31 cellular contexts compared by ENCODE assay signal in genomic region chr12:15800278-15800677, GRCh38. TPM values are rescaled to one million over a fixed set of nuclear protein-coding genes. Genes with fewer than 3 reads are reported as not detected.
A peak's percentile ranks its signal among the peaks of the same experiment; 100 is the strongest.
DNase-seq lines count a peak whose midpoint lies in the region; ATAC-seq and TF ChIP-seq lines count a peak whose summit lies in the region.
"Had no signal": no experiment of that assay in that cellular context is flagged by ENCODE, and none has a peak within 500 bp of the region (broad histone marks: within the 10 kb centered on the region; RNA-seq: fewer than 3 reads in every experiment).

No MANE protein-coding gene starts in this region.

- peaks cover 1 to 15% (median 8%) of the 10 kb centered on the region in 5 donors for H3K27me3 Mint-ChIP-seq in naive thymus-derived CD8-positive, alpha-beta T cell

- H3K27ac Mint-ChIP-seq in activated naive CD4-positive, alpha-beta T cell treated with anti-CD3 and anti-CD28 coated beads, Interleukin-2, amount 50 U/mL, for 72 hours = no peak overlapping the region
- no peak overlapping the region for H3K27ac Mint-ChIP-seq in naive thymus-derived CD8-positive, alpha-beta T cell
- H3K27ac Mint-ChIP-seq: CD8-positive, alpha-beta memory T cell; IgD-negative memory B cell had no signal

- H3K9me2 ChIP-seq in SK-N-SH = no peaks in the 10 kb centered on the region

- H3K79me2 ChIP-seq in osteoblast (ENCODE audit: insufficient read depth, low read length) = no peaks in the 10 kb centered on the region
- no peaks in the 10 kb centered on the region for H3K79me2 ChIP-seq in SK-N-SH (ENCODE audit: insufficient read depth)

- intact Hi-C loops in lower leg skin (cut with DNase I; ENCODE audit: low total_unique reads) = no loop called here

- no peaks in the 10 kb centered on the region for H4K20me1 ChIP-seq in osteoblast (ENCODE audit: insufficient read depth, low read length)
- H4K20me1 ChIP-seq in SK-N-SH (ENCODE audit: insufficient read depth) = no peaks in the 10 kb centered on the region

- 47 to 65% methylated on average over 3 of the region's 3 CpGs for WGBS in lower leg skin, 2 donors
- 78% methylated on average over 3 of the region's 3 CpGs for WGBS in SK-N-SH (ENCODE audit: low lambda C conversion rate)

- H3K4me1 ChIP-seq in osteoblast (ENCODE audit: insufficient read depth, low read length) (peaks cover 34% of the 10 kb centered on the region), SK-N-SH (ENCODE audit: control insufficient read depth in 1 of 2, insufficient read depth in 2 of 2, low read depth in 1 of 2, low read length in 1 of 2) (peaks cover 0 to 17% of the 10 kb centered on the region in 2 experiments; a peak in 2 of 4 replicates)
- H3K4me1 ChIP-seq: BE2C had no signal

- no peaks in the 10 kb centered on the region for H3K36me3 Mint-ChIP-seq in activated naive CD4-positive, alpha-beta T cell treated with anti-CD3 and anti-CD28 coated beads, Interleukin-2, amount 50 U/mL, for 72 hours
- no peaks in the 10 kb centered on the region for H3K36me3 Mint-ChIP-seq in naive thymus-derived CD8-positive, alpha-beta T cell
- H3K36me3 Mint-ChIP-seq: CD14-positive monocyte; CD8-positive, alpha-beta memory T cell; IgD-negative memory B cell had no signal

- H3K27me3 ChIP-seq in osteoblast (ENCODE audit: insufficient read depth, low read length) (no peaks in the 10 kb centered on the region), SK-N-SH (ENCODE audit: insufficient read depth) (no peaks in the 10 kb centered on the region)

- H3K36me3 ChIP-seq in osteoblast (ENCODE audit: insufficient read depth, low read length) (no peaks in the 10 kb centered on the region), SK-N-SH (replicated peaks in 1 of 2; ENCODE audit: control insufficient read depth in 1 of 2, insufficient read depth in 2 of 2, low read length in 1 of 2) (no peaks in the 10 kb centered on the region)
- H3K36me3 ChIP-seq: BE2C had no signal

- H3K4me3 Mint-ChIP-seq in naive thymus-derived CD8-positive, alpha-beta T cell = no peak overlapping the region
- H3K4me3 Mint-ChIP-seq: CD14-positive monocyte; CD8-positive, alpha-beta memory T cell; IgD-negative memory B cell had no signal

- no peak overlapping the region for H3K9ac ChIP-seq in SK-N-SH
- H3K9ac ChIP-seq: KMS-11 had no signal

- H3K9me3 Mint-ChIP-seq in activated naive CD4-positive, alpha-beta T cell treated with anti-CD3 and anti-CD28 coated beads, Interleukin-2, amount 50 U/mL, for 72 hours = no peaks in the 10 kb centered on the region
- no peaks in the 10 kb centered on the region for H3K9me3 Mint-ChIP-seq in naive thymus-derived CD8-positive, alpha-beta T cell
- H3K9me3 Mint-ChIP-seq: CD8-positive, alpha-beta memory T cell; IgD-negative memory B cell had no signal

- H3K27ac ChIP-seq in VCaP = peak overlapping the region; percentile 48
- H3K27ac ChIP-seq in osteoblast (ENCODE audit: low read depth, low read length) = no peak overlapping the region
- H3K27ac ChIP-seq in SK-N-SH (ENCODE audit: low read depth in 2 of 2, low read length in 1 of 2) = no peak overlapping the region
- H3K27ac ChIP-seq: KMS-11 had no signal

- no peak for TF ChIP-seq EP300 in SK-N-SH (IDR thresholded peaks at IDR 0.05; ENCODE audit: borderline replicate concordance in 1 of 2, low read depth in 1 of 2, low read length in 1 of 2)

- H3F3A ChIP-seq in SK-N-SH (replicated peaks; ENCODE audit: insufficient read depth) = no peaks in the 10 kb centered on the region

- TF ChIP-seq POLR2A in lower leg skin (IDR thresholded peaks at IDR 0.05) = no peak

- H3K4me3 ChIP-seq in epithelial cell of esophagus (ENCODE audit: low read length) (no peak overlapping the region), osteoblast (ENCODE audit: insufficient read depth, low read length) (no peak overlapping the region), lower leg skin (ENCODE audit: low read depth, poor library complexity, severe bottlenecking) (no peak overlapping the region), SK-N-SH (ENCODE audit: low read depth in 2 of 2, low read length in 1 of 2) (no peak overlapping the region)
- H3K4me3 ChIP-seq: GM12878 had no signal

- CTCF ChIA-PET in SK-N-SH (lab: Yijun Ruan, JAX) = no interaction called here

- H3K4me2 ChIP-seq in osteoblast (ENCODE audit: insufficient read depth, low read length) = no peak overlapping the region
- H3K4me2 ChIP-seq in SK-N-SH = no peak overlapping the region
- H3K4me2 ChIP-seq: KMS-11 had no signal

- TF ChIP-seq CTCF in VCaP (conservative IDR thresholded peaks at IDR 0.05) (no peak), epithelial cell of esophagus (IDR thresholded peaks at IDR 0.05; ENCODE audit: insufficient read depth, low read depth, low read length, missing control alignments) (no peak), osteoblast (IDR thresholded peaks at IDR 0.05; ENCODE audit: extremely low read depth, low read depth, low read length) (no peak), lower leg skin (IDR thresholded peaks at IDR 0.05) (no peak), SK-N-SH (IDR thresholded peaks at IDR 0.05) (no peak)

- no peaks in the 10 kb centered on the region for H3K4me1 Mint-ChIP-seq in naive thymus-derived CD8-positive, alpha-beta T cell
- H3K4me1 Mint-ChIP-seq: CD14-positive monocyte; CD8-positive, alpha-beta memory T cell; IgD-negative memory B cell had no signal

- no peak for ATAC-seq in activated naive CD4-positive, alpha-beta T cell treated with anti-CD3 and anti-CD28 coated beads, Interleukin-2, amount 50 U/mL, for 72 hours
- no peak for ATAC-seq in naive thymus-derived CD8-positive, alpha-beta T cell
- ATAC-seq: GM12878, HCT116, PC-3 had no signal

- DNase-seq in LHCN-M2 (ENCODE audit: low read depth) (peak; percentile 60), epithelial cell of esophagus (ENCODE audit: low read depth) (peak; percentile 56), osteoblast (ENCODE audit: insufficient read length, low spot score, missing footprints) (peak; percentile 72), lower leg skin (ENCODE audit: low spot score in 2 of 2) (no peak), SK-N-SH (no peak)
- DNase-seq in activated naive CD4-positive, alpha-beta T cell treated with anti-CD3 and anti-CD28 coated beads, Interleukin-2, amount 50 U/mL, for 72 hours (ENCODE audit: low spot score in 2 of 2) = no peak
- no peak for DNase-seq in naive thymus-derived CD8-positive, alpha-beta T cell
- DNase-seq: ACHN; BE2C; CD8-positive, alpha-beta memory T cell; DMS 273 treated with DMSO at 0.1 percent for 48 hours; DMS79; EL; GDM1; NCI-H1092 treated with DMSO at 0.1 percent for 48 hours; NCI-H1436; NCI-H187; NCI-H2081 treated with DMSO at 0.1 percent for 48 hours; NCI-H2171; NCI-H345; NCI-H510A treated with DMSO at 0.1 percent for 48 hours; NK-92 treated with Interleukin-12 subunit alpha and Interleukin-12 subunit beta, amount 100 ng/mL, for 24 hours; PC-3; Right ventricle myocardium superior; RPMI8226 had no signal

- H2AFZ ChIP-seq in osteoblast (ENCODE audit: low read length) = no peak overlapping the region
- H2AFZ ChIP-seq in SK-N-SH (ENCODE audit: low read depth) = no peak overlapping the region

- no peak for TF ChIP-seq RAD21 in SK-N-SH (IDR thresholded peaks at IDR 0.05; ENCODE audit: low read length)

- POLR2A ChIA-PET in naive thymus-derived CD8-positive, alpha-beta T cell (lab: Charles Lee) = no interaction called here
- POLR2A ChIA-PET in SK-N-SH (lab: Yijun Ruan, JAX) = no interaction called here

- H3K9me3 ChIP-seq in osteoblast (ENCODE audit: low read depth, low read length) (no peaks in the 10 kb centered on the region), SK-N-SH (no peaks in the 10 kb centered on the region)
- H3K9me3 ChIP-seq: BE2C had no signal

TF ChIP-seq in SK-N-SH, 30 proteins besides CTCF, POLR2A, EP300 and RAD21 (continues in another document):
- TF ChIP-seq GATA2 (CRISPR knock-in tag; IDR thresholded peaks at IDR 0.05) = no peak
- no peak for TF ChIP-seq USF1 (IDR thresholded peaks at IDR 0.05; ENCODE audit: borderline replicate concordance, low read depth)
- TF ChIP-seq FOXJ3 (CRISPR knock-in tag; IDR thresholded peaks at IDR 0.05) = no peak
- no peak for TF ChIP-seq FOXM1 (IDR thresholded peaks at IDR 0.05; ENCODE audit: low read depth)
- TF ChIP-seq JUND (IDR thresholded peaks at IDR 0.05) = no peak
- TF ChIP-seq TAF1 (IDR thresholded peaks at IDR 0.05; ENCODE audit: borderline replicate concordance, low read depth, low read length) = no peak
- TF ChIP-seq MXI1 (IDR thresholded peaks at IDR 0.05; ENCODE audit: low read depth, low read length) = no peak
- TF ChIP-seq MEF2A (IDR thresholded peaks at IDR 0.05; ENCODE audit: borderline replicate concordance, low read depth) = no peak
- TF ChIP-seq GABPA (IDR thresholded peaks at IDR 0.05; ENCODE audit: low read depth) = no peak
- no peak for TF ChIP-seq TCF12 (IDR thresholded peaks at IDR 0.05)
- no peak for TF ChIP-seq ELF1 (IDR thresholded peaks at IDR 0.05)
- TF ChIP-seq PBX3 (IDR thresholded peaks at IDR 0.05) = no peak
- TF ChIP-seq NRF1 (IDR thresholded peaks at IDR 0.05; ENCODE audit: low read depth, low read length) = no peak

RNA-seq across cellular contexts. Expression of gene EPS8, which starts 11.1 kb away (rescaled TPM):
- total RNA-seq in LHCN-M2 (2014; rRNA removed) (162 and 193 TPM in 2 replicates), osteoblast (139 and 160 TPM in 2 replicates), lower leg skin (10 to 100 TPM; 26.1 to 43.2 (median 32.3) TPM)
- polyA plus RNA-seq in LHCN-M2 (2012) = 59.2 TPM
- 1 to 10 TPM; 4.9 to 6.0 TPM for total RNA-seq in activated naive CD4-positive, alpha-beta T cell treated with anti-CD3 and anti-CD28 coated beads, Interleukin-2, amount 50 U/mL, for 72 hours
- 1 to 10 TPM; 1.1 to 1.2 TPM for total RNA-seq in naive thymus-derived CD8-positive, alpha-beta T cell
- polyA plus RNA-seq in naive thymus-derived CD8-positive, alpha-beta T cell = 1 to 10 TPM in 2 of 3 donors, under 1 TPM in 1; 0.81 to 1.6 (median 1.2) TPM
- 18.6 and 19.8 TPM in 2 replicates for polyA plus RNA-seq in SK-N-SH (2012; rRNA removed)
- polyA plus RNA-seq in SK-N-SH (2012; cell fraction: cytosol; rRNA removed) = 16.0 and 20.7 TPM in 2 replicates
- polyA plus RNA-seq in SK-N-SH (2012; cell fraction: nucleus; rRNA removed) = 12.1 and 24.0 TPM in 2 replicates

Comparison
In these comparisons a context has a peak if more than half of its experiments do, and no peak if none do; other contexts are left out.
1. DNase-seq: peak in LHCN-M2 (single experiment), epithelial cell of esophagus (single experiment) and osteoblast (single experiment); none in lower leg skin (0 of 2), activated naive CD4-positive, alpha-beta T cell treated with anti-CD3 and anti-CD28 coated beads, Interleukin-2, amount 50 U/mL, for 72 hours (0 of 2), naive thymus-derived CD8-positive, alpha-beta T cell (0 of 10) and SK-N-SH (single experiment).